ENCODE assay signal across 22 cellular contexts in genomic region chrX:85569096-85569495, GRCh38.
DNase-seq lines count a peak whose midpoint lies in the region; ATAC-seq and TF ChIP-seq lines count a peak whose summit lies in the region.
"Had no signal": no experiment of that assay in that cellular context is flagged by ENCODE, and none has a peak within 500 bp of the region (broad histone marks: within the 10 kb centered on the region; RNA-seq: fewer than 3 reads in every experiment).

No MANE protein-coding gene starts in this region.

- H3K27ac ChIP-seq in GM23338 (ENCODE audit: low read depth) (no peak overlapping the region), neural progenitor cell (no peak overlapping the region), WERI-Rb-1 (no peak overlapping the region)
- H3K27ac ChIP-seq: BLaER1 had no signal

- H3K79me2 ChIP-seq in GM23338 (replicated peaks; ENCODE audit: insufficient read depth) (no peaks in the 10 kb centered on the region), neural progenitor cell (ENCODE audit: low read depth) (no peaks in the 10 kb centered on the region)

- DNase-seq in NCI-H146 (lab: John Stamatoyannopoulos, UW) = peak; percentile 2
- no peak for DNase-seq in NCI-H146 treated with DMSO at 0.1 percent for 48 hours (lab: John Stamatoyannopoulos, UW; ENCODE audit: unreplicated experiment)
- DNase-seq in GM23338 (ENCODE audit: low spot score) = peak; percentile 15
- no peak for DNase-seq in glutamatergic neuron
- no peak for DNase-seq in neural progenitor cell (ENCODE audit: low spot score)
- no peak for DNase-seq in WERI-Rb-1
- DNase-seq in GM19240 (ENCODE audit: insufficient read length, low spot score) = no peak
- DNase-seq: 8988T; ACHN; CD4-positive, CD25-positive, alpha-beta regulatory T cell; GOT3; IMR-90; KG1; MG63; NCI-H187; NCI-H446 treated with DMSO at 0.1 percent for 48 hours; NK-92 treated with Interleukin-12 subunit alpha and Interleukin-12 subunit beta, amount 100 ng/mL, for 24 hours; PC-3; SK-N-SH; SW 1271 had no signal

- H3K9me2 ChIP-seq in GM23338 (ENCODE audit: insufficient read depth) = no peaks in the 10 kb centered on the region
- H3K9me2 ChIP-seq: SK-N-SH had no signal

- H3K36me3 ChIP-seq in GM23338 (ENCODE audit: insufficient read depth) = no peaks in the 10 kb centered on the region
- H3K36me3 ChIP-seq in neural progenitor cell = no peaks in the 10 kb centered on the region
- no peaks in the 10 kb centered on the region for H3K36me3 ChIP-seq in WERI-Rb-1
- H3K36me3 ChIP-seq: BLaER1, MG63 had no signal

- peaks cover 6% of the 10 kb centered on the region for H3K4me1 ChIP-seq in GM23338 (ENCODE audit: insufficient read depth)
- no peaks in the 10 kb centered on the region for H3K4me1 ChIP-seq in neural progenitor cell
- H3K4me1 ChIP-seq: BLaER1 had no signal

- H3K9ac ChIP-seq in neural progenitor cell = no peak overlapping the region
- H3K9ac ChIP-seq: BLaER1, SK-N-SH had no signal

- H3K4me3 Mint-ChIP-seq in GM23338 (no peak overlapping the region), glutamatergic neuron (ENCODE audit: unreplicated experiment) (no peak overlapping the region), neural progenitor cell (no peak overlapping the region)
- H3K4me3 Mint-ChIP-seq: CD4-positive, CD25-positive, alpha-beta regulatory T cell had no signal

- TF ChIP-seq CTCF in GM23338 (conservative IDR thresholded peaks at IDR 0.05; ENCODE audit: low read depth in 2 of 2) = no peak
- no peak for TF ChIP-seq CTCF in glutamatergic neuron (IDR thresholded peaks at IDR 0.05; ENCODE audit: partially characterized antibody, unreplicated experiment)
- no peak for TF ChIP-seq CTCF in neural progenitor cell (IDR thresholded peaks at IDR 0.05)
- no peak for TF ChIP-seq CTCF in WERI-Rb-1 (IDR thresholded peaks at IDR 0.05; ENCODE audit: low read depth, low read length)

- no peaks in the 10 kb centered on the region for H3K27me3 Mint-ChIP-seq in GM23338 (ENCODE audit: insufficient read depth, low read depth, poor library complexity)
- H3K27me3 Mint-ChIP-seq in glutamatergic neuron (ENCODE audit: unreplicated experiment) = peaks cover 2% of the 10 kb centered on the region
- no peaks in the 10 kb centered on the region for H3K27me3 Mint-ChIP-seq in neural progenitor cell (ENCODE audit: insufficient read depth, low read depth)

- H3K9me3 ChIP-seq in neural progenitor cell (ENCODE audit: low read depth) = no peaks in the 10 kb centered on the region
- no peaks in the 10 kb centered on the region for H3K9me3 ChIP-seq in WERI-Rb-1 (ENCODE audit: severe bottlenecking)
- H3K9me3 ChIP-seq: BLaER1, MG63, SK-N-SH had no signal

- H4K20me1 ChIP-seq in GM23338 (replicated peaks; ENCODE audit: insufficient read depth) = no peaks in the 10 kb centered on the region
- no peaks in the 10 kb centered on the region for H4K20me1 ChIP-seq in neural progenitor cell (ENCODE audit: low read depth)
- H4K20me1 ChIP-seq: BLaER1 had no signal

- no peaks in the 10 kb centered on the region for H3F3A ChIP-seq in GM23338 (replicated peaks; ENCODE audit: low read depth)
- H3F3A ChIP-seq in neural progenitor cell (ENCODE audit: low read depth) = no peaks in the 10 kb centered on the region

- H3K4me2 ChIP-seq in GM23338 (peak overlapping the region; percentile 12; the same call in 1 of the 2 replicates), neural progenitor cell (no peak overlapping the region)
- H3K4me2 ChIP-seq: BLaER1, SK-N-SH had no signal

- H3K4me3 ChIP-seq in GM23338 (no peak overlapping the region), neural progenitor cell (no peak overlapping the region), WERI-Rb-1 (ENCODE audit: low read depth, low read length) (no peak overlapping the region)
- H3K4me3 ChIP-seq: BLaER1, MG63 had no signal

- no peak overlapping the region for H2AFZ ChIP-seq in GM23338
- H2AFZ ChIP-seq in neural progenitor cell (replicated peaks) = no peak overlapping the region

- ATAC-seq in GM23338 = peak; percentile 55; the same call in 1 of the 3 replicates
- ATAC-seq: HCT116, PC-3 had no signal

- H3K27ac Mint-ChIP-seq in GM23338 (no peak overlapping the region; the same call in 1 of the 2 replicates), glutamatergic neuron (ENCODE audit: unreplicated experiment) (peak overlapping the region; percentile 72), neural progenitor cell (peak overlapping the region; percentile 25)
- H3K27ac Mint-ChIP-seq: CD4-positive, CD25-positive, alpha-beta regulatory T cell had no signal

- peaks cover 8% of the 10 kb centered on the region; the same call in 1 of the 3 replicates for H3K9me3 Mint-ChIP-seq in GM23338
- no peaks in the 10 kb centered on the region for H3K9me3 Mint-ChIP-seq in glutamatergic neuron (ENCODE audit: unreplicated experiment)
- H3K9me3 Mint-ChIP-seq in neural progenitor cell = peaks cover 8% of the 10 kb centered on the region

- H3K4me1 Mint-ChIP-seq in GM23338 = peaks cover 17% of the 10 kb centered on the region
- peaks cover 6% of the 10 kb centered on the region for H3K4me1 Mint-ChIP-seq in glutamatergic neuron (ENCODE audit: low read depth, unreplicated experiment)
- peaks cover 18% of the 10 kb centered on the region for H3K4me1 Mint-ChIP-seq in neural progenitor cell
- H3K4me1 Mint-ChIP-seq: CD4-positive, CD25-positive, alpha-beta regulatory T cell had no signal

- H3K27me3 ChIP-seq in GM23338 (ENCODE audit: insufficient read depth) = no peaks in the 10 kb centered on the region
- no peaks in the 10 kb centered on the region for H3K27me3 ChIP-seq in neural progenitor cell
- H3K27me3 ChIP-seq in WERI-Rb-1 (ENCODE audit: insufficient read depth, low read depth, severe bottlenecking) = peaks cover 10% of the 10 kb centered on the region
- H3K27me3 ChIP-seq: MG63 had no signal

- H3K36me3 Mint-ChIP-seq in GM23338 (ENCODE audit: low read depth) (no peaks in the 10 kb centered on the region), glutamatergic neuron (ENCODE audit: unreplicated experiment) (peaks cover 6% of the 10 kb centered on the region), neural progenitor cell (no peaks in the 10 kb centered on the region)
- H3K36me3 Mint-ChIP-seq: CD4-positive, CD25-positive, alpha-beta regulatory T cell had no signal

TF ChIP-seq in GM23338, 12 proteins besides CTCF, POLR2A, EP300 and RAD21:
- TF ChIP-seq ZNF462 (CRISPR knock-in tag; IDR thresholded peaks at IDR 0.05) (peak; percentile 50; the same call in 1 of the 2 replicates), NANOG (IDR thresholded peaks at IDR 0.05; ENCODE audit: borderline replicate concordance) (no peak)
TF ChIP-seq in GM23338: peak in this region for 1.

Comparison
In these comparisons a context has a peak if more than half of its experiments do, and no peak if none do; other contexts are left out.
1. DNase-seq: peak in NCI-H146 (single experiment) and GM23338 (single experiment); none in NCI-H146 treated with DMSO at 0.1 percent for 48 hours (single experiment), glutamatergic neuron (single experiment), neural progenitor cell (single experiment), WERI-Rb-1 (single experiment) and GM19240 (single experiment).